14 cellular contexts compared by ENCODE assay signal in genomic region chr14:101186544-101186943, GRCh38.
"Had no signal": no experiment of that assay in that cellular context is flagged by ENCODE, and none has a peak within 500 bp of the region (broad histone marks: within the 10 kb centered on the region; RNA-seq: fewer than 3 reads in every experiment).

No MANE protein-coding gene starts in this region.

- H3K27ac ChIP-seq: left lung, ovary, thoracic aorta, upper lobe of right lung had no signal

- H3K4me1 ChIP-seq: left lung, upper lobe of right lung had no signal

- H3K36me3 ChIP-seq: left lung, ovary, thoracic aorta, upper lobe of right lung had no signal

- ATAC-seq: left lung, natural killer cell, upper lobe of right lung had no signal

- H3K4me3 ChIP-seq: left lung, ovary, thoracic aorta, upper lobe of right lung had no signal

- DNase-seq: activated B cell treated with CpG ODN at 0.5 μM for 24 hours; activated CD4-positive, alpha-beta T cell treated with anti-CD3 and anti-CD28 coated beads for 48 hours; activated CD8-positive, alpha-beta memory T cell treated with anti-CD3 and anti-CD28 coated beads for 24 hours; activated naive CD4-positive, alpha-beta T cell treated with Interleukin-2 at 50 U/mL for 16 hours; activated T-cell treated with anti-CD3 and anti-CD28 coated beads for 4 hours; anterior cingulate cortex; mesenchymal stem cell; natural killer cell; stimulated activated CD4-positive, alpha-beta T cell treated with anti-CD3 and anti-CD28 coated beads, Interleukin-12 subunit alpha, Interleukin-12 subunit beta, amount 100 ng/mL, for 4 hours; stimulated activated CD4-positive, alpha-beta T cell treated with anti-CD3 and anti-CD28 coated beads, Interleukin-2, amount 100 ng/mL, for 24 hours; upper lobe of right lung had no signal

- H3K27me3 ChIP-seq: ovary, upper lobe of right lung had no signal

- H3K9me3 ChIP-seq: left lung, ovary, thoracic aorta, upper lobe of right lung had no signal
